ENCODE assay signal across 2 cellular contexts in the genomic region with DNA sequence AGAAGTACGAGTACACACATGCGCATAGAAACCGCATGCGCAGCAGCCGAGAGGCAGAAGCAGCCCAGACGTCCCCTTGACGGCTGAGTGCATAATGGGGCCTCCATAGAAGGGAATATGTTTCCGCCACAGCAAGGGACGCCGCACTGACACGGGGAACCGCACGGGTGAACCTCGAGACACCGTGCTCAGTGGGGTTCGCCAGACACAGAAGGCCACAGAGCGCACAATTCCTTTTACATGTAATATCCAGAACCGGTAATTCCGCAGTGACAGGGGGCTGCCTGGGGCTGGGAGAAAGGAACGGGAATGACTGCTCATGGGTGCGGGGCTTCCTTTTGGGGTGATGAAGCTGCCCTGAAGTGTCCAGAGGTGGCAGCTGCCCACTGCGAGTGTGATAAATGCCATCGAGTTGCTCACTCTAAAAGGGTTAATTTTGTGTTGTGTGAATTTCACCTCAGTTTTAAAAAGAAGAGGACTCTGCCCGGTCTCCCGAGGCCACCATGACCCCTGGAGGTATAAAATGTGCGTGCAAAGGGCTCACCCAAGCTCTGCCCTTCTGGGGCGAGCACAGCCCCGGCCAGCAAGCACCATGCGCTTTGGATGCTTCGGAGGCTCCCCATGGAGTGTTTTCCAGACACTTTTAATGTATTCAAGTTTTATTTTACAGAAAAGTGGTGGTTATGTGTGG.
TF ChIP-seq lines count a peak whose summit lies in the region.

No MANE protein-coding gene starts in this region.

TF ChIP-seq in GM23338, 12 proteins besides CTCF, POLR2A, EP300 and RAD21:
- TF ChIP-seq, protein P1, sequence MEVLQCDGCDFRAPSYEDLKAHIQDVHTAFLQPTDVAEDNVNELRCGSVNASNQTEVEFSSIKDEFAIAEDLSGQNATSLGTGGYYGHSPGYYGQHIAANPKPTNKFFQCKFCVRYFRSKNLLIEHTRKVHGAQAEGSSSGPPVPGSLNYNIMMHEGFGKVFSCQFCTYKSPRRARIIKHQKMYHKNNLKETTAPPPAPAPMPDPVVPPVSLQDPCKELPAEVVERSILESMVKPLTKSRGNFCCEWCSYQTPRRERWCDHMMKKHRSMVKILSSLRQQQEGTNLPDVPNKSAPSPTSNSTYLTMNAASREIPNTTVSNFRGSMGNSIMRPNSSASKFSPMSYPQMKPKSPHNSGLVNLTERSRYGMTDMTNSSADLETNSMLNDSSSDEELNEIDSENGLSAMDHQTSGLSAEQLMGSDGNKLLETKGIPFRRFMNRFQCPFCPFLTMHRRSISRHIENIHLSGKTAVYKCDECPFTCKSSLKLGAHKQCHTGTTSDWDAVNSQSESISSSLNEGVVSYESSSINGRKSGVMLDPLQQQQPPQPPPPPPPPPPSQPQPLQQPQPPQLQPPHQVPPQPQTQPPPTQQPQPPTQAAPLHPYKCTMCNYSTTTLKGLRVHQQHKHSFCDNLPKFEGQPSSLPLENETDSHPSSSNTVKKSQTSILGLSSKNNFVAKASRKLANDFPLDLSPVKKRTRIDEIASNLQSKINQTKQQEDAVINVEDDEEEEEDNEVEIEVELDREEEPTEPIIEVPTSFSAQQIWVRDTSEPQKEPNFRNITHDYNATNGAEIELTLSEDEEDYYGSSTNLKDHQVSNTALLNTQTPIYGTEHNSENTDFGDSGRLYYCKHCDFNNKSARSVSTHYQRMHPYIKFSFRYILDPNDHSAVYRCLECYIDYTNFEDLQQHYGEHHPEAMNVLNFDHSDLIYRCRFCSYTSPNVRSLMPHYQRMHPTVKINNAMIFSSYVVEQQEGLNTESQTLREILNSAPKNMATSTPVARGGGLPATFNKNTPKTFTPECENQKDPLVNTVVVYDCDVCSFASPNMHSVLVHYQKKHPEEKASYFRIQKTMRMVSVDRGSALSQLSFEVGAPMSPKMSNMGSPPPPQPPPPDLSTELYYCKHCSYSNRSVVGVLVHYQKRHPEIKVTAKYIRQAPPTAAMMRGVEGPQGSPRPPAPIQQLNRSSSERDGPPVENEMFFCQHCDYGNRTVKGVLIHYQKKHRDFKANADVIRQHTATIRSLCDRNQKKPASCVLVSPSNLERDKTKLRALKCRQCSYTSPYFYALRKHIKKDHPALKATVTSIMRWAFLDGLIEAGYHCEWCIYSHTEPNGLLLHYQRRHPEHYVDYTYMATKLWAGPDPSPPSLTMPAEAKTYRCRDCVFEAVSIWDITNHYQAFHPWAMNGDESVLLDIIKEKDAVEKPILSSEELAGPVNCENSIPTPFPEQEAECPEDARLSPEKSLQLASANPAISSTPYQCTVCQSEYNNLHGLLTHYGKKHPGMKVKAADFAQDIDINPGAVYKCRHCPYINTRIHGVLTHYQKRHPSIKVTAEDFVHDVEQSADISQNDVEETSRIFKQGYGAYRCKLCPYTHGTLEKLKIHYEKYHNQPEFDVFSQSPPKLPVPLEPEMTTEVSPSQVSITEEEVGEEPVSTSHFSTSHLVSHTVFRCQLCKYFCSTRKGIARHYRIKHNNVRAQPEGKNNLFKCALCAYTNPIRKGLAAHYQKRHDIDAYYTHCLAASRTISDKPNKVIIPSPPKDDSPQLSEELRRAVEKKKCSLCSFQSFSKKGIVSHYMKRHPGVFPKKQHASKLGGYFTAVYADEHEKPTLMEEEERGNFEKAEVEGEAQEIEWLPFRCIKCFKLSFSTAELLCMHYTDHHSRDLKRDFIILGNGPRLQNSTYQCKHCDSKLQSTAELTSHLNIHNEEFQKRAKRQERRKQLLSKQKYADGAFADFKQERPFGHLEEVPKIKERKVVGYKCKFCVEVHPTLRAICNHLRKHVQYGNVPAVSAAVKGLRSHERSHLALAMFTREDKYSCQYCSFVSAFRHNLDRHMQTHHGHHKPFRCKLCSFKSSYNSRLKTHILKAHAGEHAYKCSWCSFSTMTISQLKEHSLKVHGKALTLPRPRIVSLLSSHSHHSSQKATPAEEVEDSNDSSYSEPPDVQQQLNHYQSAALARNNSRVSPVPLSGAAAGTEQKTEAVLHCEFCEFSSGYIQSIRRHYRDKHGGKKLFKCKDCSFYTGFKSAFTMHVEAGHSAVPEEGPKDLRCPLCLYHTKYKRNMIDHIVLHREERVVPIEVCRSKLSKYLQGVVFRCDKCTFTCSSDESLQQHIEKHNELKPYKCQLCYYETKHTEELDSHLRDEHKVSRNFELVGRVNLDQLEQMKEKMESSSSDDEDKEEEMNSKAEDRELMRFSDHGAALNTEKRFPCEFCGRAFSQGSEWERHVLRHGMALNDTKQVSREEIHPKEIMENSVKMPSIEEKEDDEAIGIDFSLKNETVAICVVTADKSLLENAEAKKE (CRISPR knock-in tag; IDR thresholded peaks at IDR 0.05) = no peak
- no peak for TF ChIP-seq POLR2AphosphoS5 (IDR thresholded peaks at IDR 0.05; ENCODE audit: low read depth)
- no peak for TF ChIP-seq EZH2phosphoT487 (IDR thresholded peaks at IDR 0.05; ENCODE audit: unreplicated experiment)
- TF ChIP-seq, protein P2, sequence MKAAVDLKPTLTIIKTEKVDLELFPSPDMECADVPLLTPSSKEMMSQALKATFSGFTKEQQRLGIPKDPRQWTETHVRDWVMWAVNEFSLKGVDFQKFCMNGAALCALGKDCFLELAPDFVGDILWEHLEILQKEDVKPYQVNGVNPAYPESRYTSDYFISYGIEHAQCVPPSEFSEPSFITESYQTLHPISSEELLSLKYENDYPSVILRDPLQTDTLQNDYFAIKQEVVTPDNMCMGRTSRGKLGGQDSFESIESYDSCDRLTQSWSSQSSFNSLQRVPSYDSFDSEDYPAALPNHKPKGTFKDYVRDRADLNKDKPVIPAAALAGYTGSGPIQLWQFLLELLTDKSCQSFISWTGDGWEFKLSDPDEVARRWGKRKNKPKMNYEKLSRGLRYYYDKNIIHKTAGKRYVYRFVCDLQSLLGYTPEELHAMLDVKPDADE (IDR thresholded peaks at IDR 0.05) = no peak
- TF ChIP-seq STAT1 (IDR thresholded peaks at IDR 0.05; ENCODE audit: unreplicated experiment) = no peak
- TF ChIP-seq ZNF331 (CRISPR knock-in tag; IDR thresholded peaks at IDR 0.05; ENCODE audit: low read depth) = no peak
- TF ChIP-seq, protein P3, sequence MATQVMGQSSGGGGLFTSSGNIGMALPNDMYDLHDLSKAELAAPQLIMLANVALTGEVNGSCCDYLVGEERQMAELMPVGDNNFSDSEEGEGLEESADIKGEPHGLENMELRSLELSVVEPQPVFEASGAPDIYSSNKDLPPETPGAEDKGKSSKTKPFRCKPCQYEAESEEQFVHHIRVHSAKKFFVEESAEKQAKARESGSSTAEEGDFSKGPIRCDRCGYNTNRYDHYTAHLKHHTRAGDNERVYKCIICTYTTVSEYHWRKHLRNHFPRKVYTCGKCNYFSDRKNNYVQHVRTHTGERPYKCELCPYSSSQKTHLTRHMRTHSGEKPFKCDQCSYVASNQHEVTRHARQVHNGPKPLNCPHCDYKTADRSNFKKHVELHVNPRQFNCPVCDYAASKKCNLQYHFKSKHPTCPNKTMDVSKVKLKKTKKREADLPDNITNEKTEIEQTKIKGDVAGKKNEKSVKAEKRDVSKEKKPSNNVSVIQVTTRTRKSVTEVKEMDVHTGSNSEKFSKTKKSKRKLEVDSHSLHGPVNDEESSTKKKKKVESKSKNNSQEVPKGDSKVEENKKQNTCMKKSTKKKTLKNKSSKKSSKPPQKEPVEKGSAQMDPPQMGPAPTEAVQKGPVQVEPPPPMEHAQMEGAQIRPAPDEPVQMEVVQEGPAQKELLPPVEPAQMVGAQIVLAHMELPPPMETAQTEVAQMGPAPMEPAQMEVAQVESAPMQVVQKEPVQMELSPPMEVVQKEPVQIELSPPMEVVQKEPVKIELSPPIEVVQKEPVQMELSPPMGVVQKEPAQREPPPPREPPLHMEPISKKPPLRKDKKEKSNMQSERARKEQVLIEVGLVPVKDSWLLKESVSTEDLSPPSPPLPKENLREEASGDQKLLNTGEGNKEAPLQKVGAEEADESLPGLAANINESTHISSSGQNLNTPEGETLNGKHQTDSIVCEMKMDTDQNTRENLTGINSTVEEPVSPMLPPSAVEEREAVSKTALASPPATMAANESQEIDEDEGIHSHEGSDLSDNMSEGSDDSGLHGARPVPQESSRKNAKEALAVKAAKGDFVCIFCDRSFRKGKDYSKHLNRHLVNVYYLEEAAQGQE (IDR thresholded peaks at IDR 0.05; ENCODE audit: unreplicated experiment) = no peak
- no peak for TF ChIP-seq CREB1 (CRISPR knock-in tag; IDR thresholded peaks at IDR 0.05; ENCODE audit: low read depth)
TF ChIP-seq in GM23338: peak in this region for 0.

TF ChIP-seq in HepG2, 621 proteins besides CTCF, POLR2A, EP300 and RAD21:
- TF ChIP-seq, protein P4, sequence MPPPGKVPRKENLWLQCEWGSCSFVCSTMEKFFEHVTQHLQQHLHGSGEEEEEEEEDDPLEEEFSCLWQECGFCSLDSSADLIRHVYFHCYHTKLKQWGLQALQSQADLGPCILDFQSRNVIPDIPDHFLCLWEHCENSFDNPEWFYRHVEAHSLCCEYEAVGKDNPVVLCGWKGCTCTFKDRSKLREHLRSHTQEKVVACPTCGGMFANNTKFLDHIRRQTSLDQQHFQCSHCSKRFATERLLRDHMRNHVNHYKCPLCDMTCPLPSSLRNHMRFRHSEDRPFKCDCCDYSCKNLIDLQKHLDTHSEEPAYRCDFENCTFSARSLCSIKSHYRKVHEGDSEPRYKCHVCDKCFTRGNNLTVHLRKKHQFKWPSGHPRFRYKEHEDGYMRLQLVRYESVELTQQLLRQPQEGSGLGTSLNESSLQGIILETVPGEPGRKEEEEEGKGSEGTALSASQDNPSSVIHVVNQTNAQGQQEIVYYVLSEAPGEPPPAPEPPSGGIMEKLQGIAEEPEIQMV (CRISPR knock-in tag; IDR thresholded peaks at IDR 0.05; ENCODE audit: low read depth) = no peak
